8 cellular contexts compared by ENCODE assay signal in genomic region chr3:38420758-38421157, GRCh38. TPM values are rescaled to one million over a fixed set of nuclear protein-coding genes. Genes with fewer than 3 reads are reported as not detected.
DNase-seq lines count a peak whose midpoint lies in the region; ATAC-seq and TF ChIP-seq lines count a peak whose summit lies in the region.
"Not testable (repeated sequence)": the region's sequence is repeated elsewhere in the genome, so short reads cannot be mapped to it uniquely, and the experiment has no call there.

No MANE protein-coding gene starts in this region.

- peak in 1 of 2 donors; percentile 34 for ATAC-seq in CD4-positive, CD25-positive, alpha-beta regulatory T cell (ENCODE audit: low read depth in 2 of 2)
- ATAC-seq in T-helper 17 cell: not testable (repeated sequence)
- peak; percentile 43 for ATAC-seq in central memory CD8-positive, alpha-beta T cell (replicated peaks; ENCODE audit: extremely low read depth, poor library complexity, severe bottlenecking)
- peak; percentile 69 for ATAC-seq in mucosa of descending colon

- not testable (repeated sequence) for H2AFZ ChIP-seq in Loucy (ENCODE audit: low read length)

- not testable (repeated sequence) for H3K27me3 Mint-ChIP-seq in CD4-positive, CD25-positive, alpha-beta regulatory T cell; T-helper 17 cell; activated T-helper 1 cell treated with anti-CD3 and anti-CD28 coated beads, Interleukin-12 subunit alpha, Interleukin-12 subunit beta, Interleukin-2, Interleukin-4 antibody, amounts not matched to agents 30 ng/mL and 10 ng/mL and 1 ng/mL, durations not matched to agents 14 hours and 24 hours and 36 hours (ENCODE audit: insufficient read depth); central memory CD8-positive, alpha-beta T cell

- not testable (repeated sequence) for H4K20me1 ChIP-seq in Loucy (ENCODE audit: insufficient read depth, low read length, poor library complexity, severe bottlenecking)

- H3K36me3 Mint-ChIP-seq in CD4-positive, CD25-positive, alpha-beta regulatory T cell; T-helper 17 cell (ENCODE audit: low read depth); activated T-helper 1 cell treated with anti-CD3 and anti-CD28 coated beads, Interleukin-12 subunit alpha, Interleukin-12 subunit beta, Interleukin-2, Interleukin-4 antibody, amounts not matched to agents 30 ng/mL and 10 ng/mL and 1 ng/mL, durations not matched to agents 14 hours and 24 hours and 36 hours (ENCODE audit: low read depth); central memory CD8-positive, alpha-beta T cell (ENCODE audit: insufficient read depth): not testable (repeated sequence)

- H3K4me3 Mint-ChIP-seq in CD4-positive, CD25-positive, alpha-beta regulatory T cell: peak overlapping the region in 3 of 4 donors; percentile 5 to 67 (median 12)
- H3K4me3 Mint-ChIP-seq in T-helper 17 cell: peak overlapping the region; percentile 12
- peak overlapping the region; percentile 30 for H3K4me3 Mint-ChIP-seq in activated T-helper 1 cell treated with anti-CD3 and anti-CD28 coated beads, Interleukin-12 subunit alpha, Interleukin-12 subunit beta, Interleukin-2, Interleukin-4 antibody, amounts not matched to agents 30 ng/mL and 10 ng/mL and 1 ng/mL, durations not matched to agents 14 hours and 24 hours and 36 hours
- peak overlapping the region; percentile 45 for H3K4me3 Mint-ChIP-seq in central memory CD8-positive, alpha-beta T cell

- H3F3A ChIP-seq in Loucy (ENCODE audit: low read depth): not testable (repeated sequence)

- H3K9me2 ChIP-seq in Loucy (replicated peaks; ENCODE audit: low read depth, low read length): not testable (repeated sequence)

- H3K27ac Mint-ChIP-seq in CD4-positive, CD25-positive, alpha-beta regulatory T cell: peak overlapping the region in 2 of 3 donors; percentile 56 to 84
- H3K27ac Mint-ChIP-seq in T-helper 17 cell: peak overlapping the region; percentile 88
- not testable (repeated sequence) for H3K27ac Mint-ChIP-seq in activated T-helper 1 cell treated with anti-CD3 and anti-CD28 coated beads, Interleukin-12 subunit alpha, Interleukin-12 subunit beta, Interleukin-2, Interleukin-4 antibody, amounts not matched to agents 30 ng/mL and 10 ng/mL and 1 ng/mL, durations not matched to agents 14 hours and 24 hours and 36 hours
- peak overlapping the region; percentile 78 for H3K27ac Mint-ChIP-seq in central memory CD8-positive, alpha-beta T cell (ENCODE audit: low read depth)

- TF ChIP-seq EP300 in stomach (IDR thresholded peaks at IDR 0.05): not testable (repeated sequence)

- peak overlapping the region; percentile 64 for H3K9ac ChIP-seq in Loucy (ENCODE audit: low read depth, low read length, poor library complexity, severe bottlenecking)

- not testable (repeated sequence) for TF ChIP-seq POLR2A in stomach (IDR thresholded peaks at IDR 0.05)

- H3K9me3 Mint-ChIP-seq in CD4-positive, CD25-positive, alpha-beta regulatory T cell; activated T-helper 1 cell treated with anti-CD3 and anti-CD28 coated beads, Interleukin-12 subunit alpha, Interleukin-12 subunit beta, Interleukin-2, Interleukin-4 antibody, amounts not matched to agents 30 ng/mL and 10 ng/mL and 1 ng/mL, durations not matched to agents 14 hours and 24 hours and 36 hours; central memory CD8-positive, alpha-beta T cell: not testable (repeated sequence)

- H3K4me3 ChIP-seq in CD4-positive, CD25-positive, alpha-beta regulatory T cell (ENCODE audit: low read depth, low read length); mucosa of descending colon: not testable (repeated sequence)
- H3K4me3 ChIP-seq in Loucy (ENCODE audit: low read length, poor library complexity, severe bottlenecking) (peak overlapping the region; percentile 75), stomach (peak overlapping the region in 3 of 4 donors; percentile 13 to 22 (median 16))

- TF ChIP-seq CTCF in Loucy (conservative IDR thresholded peaks at IDR 0.05; ENCODE audit: low read length); mucosa of descending colon (IDR thresholded peaks at IDR 0.05); stomach (IDR thresholded peaks at IDR 0.05): not testable (repeated sequence)

- H3K4me2 ChIP-seq in Loucy (ENCODE audit: low read depth, low read length, poor library complexity, severe bottlenecking): peak overlapping the region; percentile 87

- not testable (repeated sequence) for H3K79me2 ChIP-seq in Loucy (ENCODE audit: insufficient read depth, low read length)

- not testable (repeated sequence) for H3K27me3 ChIP-seq in CD4-positive, CD25-positive, alpha-beta regulatory T cell (ENCODE audit: control insufficient read depth, insufficient read depth, low read length); Loucy (ENCODE audit: insufficient read depth, low read length, poor library complexity, severe bottlenecking); stomach

- 32 to 58% (median 44%) methylated on average over 5 of the region's 5 CpGs for WGBS in stomach, 5 donors

- not testable (repeated sequence) for H3K36me3 ChIP-seq in CD4-positive, CD25-positive, alpha-beta regulatory T cell (ENCODE audit: control insufficient read depth, insufficient read depth, low read length); Loucy (ENCODE audit: insufficient read depth, low read length); mucosa of descending colon (ENCODE audit: low read depth); stomach

- DNase-seq in CD4-positive, CD25-positive, alpha-beta regulatory T cell: peak in 1 of 3 donors; percentile 39
- peak; percentile 7 for DNase-seq in ELF-1 (ENCODE audit: low read depth, low spot score)
- DNase-seq in T-helper 17 cell; activated T-helper 1 cell treated with anti-CD3 and anti-CD28 coated beads, Interleukin-12 subunit alpha, Interleukin-12 subunit beta, Interleukin-2, Interleukin-4 antibody, amounts not matched to agents 30 ng/mL and 10 ng/mL and 1 ng/mL, durations not matched to agents 14 hours and 24 hours and 36 hours (ENCODE audit: low spot score); central memory CD8-positive, alpha-beta T cell (ENCODE audit: low spot score in 2 of 2): not testable (repeated sequence)
- DNase-seq in mucosa of descending colon: peak in 2 of 3 donors; percentile 36 to 38
- DNase-seq in stomach: peak; percentile 41

- peaks cover 30% of the 10 kb centered on the region for H3K4me1 ChIP-seq in CD4-positive, CD25-positive, alpha-beta regulatory T cell (ENCODE audit: control insufficient read depth, insufficient read depth, low read length, poor library complexity, severe bottlenecking)
- peaks cover 34% of the 10 kb centered on the region for H3K4me1 ChIP-seq in Loucy (ENCODE audit: insufficient read depth, low read length, poor library complexity, severe bottlenecking)
- not testable (repeated sequence) for H3K4me1 ChIP-seq in mucosa of descending colon (ENCODE audit: low read depth)
- peaks cover 0 to 25% (median 0%) of the 10 kb centered on the region in 4 donors for H3K4me1 ChIP-seq in stomach

- H3K9me3 ChIP-seq in CD4-positive, CD25-positive, alpha-beta regulatory T cell (ENCODE audit: control insufficient read depth in 2 of 2, low read length in 2 of 2); Loucy (ENCODE audit: insufficient read depth, low read depth, low read length); T-helper 17 cell (ENCODE audit: control insufficient read depth, low read length, poor library complexity, severe bottlenecking); mucosa of descending colon; stomach: not testable (repeated sequence)

- H3K27ac ChIP-seq in CD4-positive, CD25-positive, alpha-beta regulatory T cell (ENCODE audit: insufficient read depth, low read length, poor library complexity, severe bottlenecking): peak overlapping the region; percentile 41
- H3K27ac ChIP-seq in stomach: peak overlapping the region; percentile 3 to 72 (median 35)

- intact Hi-C loops in activated T-helper 1 cell treated with anti-CD3 and anti-CD28 coated beads, Interleukin-12 subunit alpha, Interleukin-12 subunit beta, Interleukin-2, Interleukin-4 antibody, amounts not matched to agents 30 ng/mL and 10 ng/mL and 1 ng/mL, durations not matched to agents 14 hours and 24 hours and 36 hours (cut with micrococcal nuclease); mucosa of descending colon (cut with DNase I, micrococcal nuclease); stomach (cut with DNase I; ENCODE audit: low total_unique reads): not testable (repeated sequence)

- peaks cover 11 to 30% (median 21%) of the 10 kb centered on the region in 4 donors for H3K4me1 Mint-ChIP-seq in CD4-positive, CD25-positive, alpha-beta regulatory T cell
- H3K4me1 Mint-ChIP-seq in T-helper 17 cell: peaks cover 17% of the 10 kb centered on the region
- H3K4me1 Mint-ChIP-seq in activated T-helper 1 cell treated with anti-CD3 and anti-CD28 coated beads, Interleukin-12 subunit alpha, Interleukin-12 subunit beta, Interleukin-2, Interleukin-4 antibody, amounts not matched to agents 30 ng/mL and 10 ng/mL and 1 ng/mL, durations not matched to agents 14 hours and 24 hours and 36 hours (ENCODE audit: low read depth): peaks cover 26% of the 10 kb centered on the region
- H3K4me1 Mint-ChIP-seq in central memory CD8-positive, alpha-beta T cell: not testable (repeated sequence)

RNA-seq across cellular contexts. Expression of gene ACVR2B, which starts 32.9 kb away (rescaled TPM):
- 12.7 TPM for total RNA-seq in CD4-positive, CD25-positive, alpha-beta regulatory T cell
- polyA plus RNA-seq in CD4-positive, CD25-positive, alpha-beta regulatory T cell: 1 to 10 TPM in 2 of 4 donors, under 1 TPM in 2; 0.14 to 2.4 (median 1.0) TPM
- 1 to 10 TPM; 6.6 to 6.7 TPM for total RNA-seq in T-helper 17 cell
- 10.4 and 10.5 TPM in 2 replicates for total RNA-seq in activated T-helper 1 cell treated with anti-CD3 and anti-CD28 coated beads, Interleukin-12 subunit alpha, Interleukin-12 subunit beta, Interleukin-2, Interleukin-4 antibody, amounts not matched to agents 30 ng/mL and 10 ng/mL and 1 ng/mL, durations not matched to agents 14 hours and 24 hours and 36 hours
- 1 to 10 TPM; 4.3 to 9.6 (median 7.8) TPM for total RNA-seq in mucosa of descending colon
- total RNA-seq in stomach: 10 to 100 TPM in 1 of 5 donors, 1 to 10 TPM in 4; 1.2 to 11.0 (median 5.4) TPM
- polyA plus RNA-seq in stomach: under 1 TPM; 0.61 to 0.81 (median 0.73) TPM
